In the genomic region with DNA sequence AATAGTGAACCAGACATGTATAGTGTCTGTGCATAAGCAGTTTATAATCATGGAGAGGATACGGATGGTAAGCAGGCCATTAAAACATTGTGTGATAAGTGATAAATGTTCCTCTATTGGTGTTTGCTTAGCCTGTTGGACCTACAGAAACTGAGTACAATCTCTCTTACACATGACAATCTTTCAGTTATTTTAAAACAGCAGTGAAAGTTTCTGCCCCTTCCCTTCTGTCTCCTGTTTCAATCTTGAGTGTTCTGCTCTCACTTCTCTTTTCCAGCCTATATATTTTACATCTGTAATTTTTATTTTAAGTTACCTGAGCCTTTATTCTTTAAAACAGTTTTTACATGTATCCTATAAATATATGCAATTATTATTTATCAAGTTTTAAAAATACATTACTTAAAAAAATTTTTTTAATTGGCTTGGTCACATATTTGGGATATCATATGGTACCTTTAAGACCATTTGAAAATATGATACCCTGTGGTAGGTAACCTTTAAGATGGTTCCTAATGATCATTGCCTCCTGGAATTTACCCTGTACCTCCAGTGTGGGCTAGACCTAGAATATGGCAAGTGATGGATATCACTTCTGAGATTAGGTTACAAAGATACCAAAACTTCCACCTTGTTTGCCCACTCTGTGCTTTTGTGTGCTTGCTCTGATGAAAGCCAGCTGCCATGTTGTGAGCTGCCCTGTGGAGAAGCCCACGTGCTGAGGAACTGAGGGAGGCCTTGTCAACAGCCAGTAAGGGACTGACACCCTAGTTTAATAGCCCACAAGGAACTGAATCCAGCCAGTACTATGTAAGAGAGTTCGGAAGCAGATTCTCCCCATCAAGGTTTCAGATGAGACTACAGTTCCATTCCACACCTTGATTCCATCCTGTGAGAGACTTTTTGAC, we compare ENCODE assay signal across 12 cellular contexts.
DNase-seq lines count a peak whose midpoint lies in the region; ATAC-seq lines count a peak whose summit lies in the region.
"Had no signal": no experiment of that assay in that cellular context is flagged by ENCODE, and none has a peak within 500 bp of the region (broad histone marks: within the 10 kb centered on the region; RNA-seq: fewer than 3 reads in every experiment).

No MANE protein-coding gene starts in this region.

- ATAC-seq in GM18907 (IDR thresholded peaks at IDR 0.05; ENCODE audit: unreplicated experiment) (peak; percentile 79), GM21576 (IDR thresholded peaks at IDR 0.05; ENCODE audit: unreplicated experiment) (peak; percentile 90), HG03175 (IDR thresholded peaks at IDR 0.05; ENCODE audit: unreplicated experiment) (peak; percentile 78)

- DNase-seq in left kidney (ENCODE audit: low read depth, low spot score) (peak; percentile 84), occipital lobe (lab: John Stamatoyannopoulos, UW) (no peak), NCI-H526 treated with DMSO at 0.1 percent for 48 hours (lab: John Stamatoyannopoulos, UW) (no peak), activated T-cell treated with anti-CD3 and anti-CD28 coated beads for 4 hours (no peak), SHP77 treated with DMSO at 0.1 percent for 48 hours (lab: John Stamatoyannopoulos, UW) (no peak)
- DNase-seq: activated CD4-positive, CD25-positive, alpha-beta regulatory T cell treated with anti-CD3 and anti-CD28 coated beads, Interleukin-2, amount 50 U/mL, for 72 hours; NCI-H2171 treated with DMSO at 0.1 percent for 48 hours; nucleus accumbens; SJCRH30 had no signal
